Comparison of ENCODE assay signal across 30 cellular contexts in the genomic region with DNA sequence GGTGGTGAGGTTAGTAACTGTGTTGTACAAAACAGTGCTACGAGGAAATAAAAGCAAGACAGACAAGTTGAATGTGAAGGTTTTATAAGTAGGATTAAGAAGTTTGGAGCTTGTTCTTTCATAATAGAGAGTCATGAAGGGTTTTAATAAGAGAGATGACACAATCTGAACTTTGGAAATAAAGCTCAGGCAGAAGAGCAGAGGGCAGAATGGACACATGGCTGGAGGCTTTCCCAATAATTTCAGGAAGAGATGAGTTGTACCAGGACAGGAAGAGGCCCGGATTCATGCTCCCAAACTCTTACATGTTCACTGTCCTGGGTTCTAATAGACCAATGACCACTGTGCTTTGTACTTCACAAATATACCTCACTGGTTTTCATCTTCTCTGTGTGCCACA.
"Had no signal": no experiment of that assay in that cellular context is flagged by ENCODE, and none has a peak within 500 bp of the region (broad histone marks: within the 10 kb centered on the region; RNA-seq: fewer than 3 reads in every experiment).

No MANE protein-coding gene starts in this region.

- H3K9me3 Mint-ChIP-seq: activated naive CD4-positive, alpha-beta T cell treated with anti-CD3 and anti-CD28 coated beads, Interleukin-2, amount 50 U/mL, for 24 hours; activated T-cell treated with anti-CD3 and anti-CD28 coated beads, Interleukin-2, amount 50 U/mL, for 24 hours; activated T-helper 1 cell treated with anti-CD3 and anti-CD28 coated beads, Interleukin-12 subunit alpha, Interleukin-12 subunit beta, Interleukin-2, Interleukin-4 antibody, amounts not matched to agents 30 ng/mL and 10 ng/mL and 1 ng/mL, durations not matched to agents 14 hours and 24 hours and 36 hours; brain; IgD-negative memory B cell had no signal

- H3K27ac ChIP-seq: WERI-Rb-1 had no signal

- H3K36me3 Mint-ChIP-seq: brain had no signal

- H3K27ac Mint-ChIP-seq: activated CD8-positive, alpha-beta memory T cell treated with anti-CD3 and anti-CD28 coated beads, Interleukin-2, amount 10 ng/mL, durations not matched to agents 7 days and 5 days; activated CD8-positive, alpha-beta T cell treated with anti-CD3 and anti-CD28 coated beads, Interleukin-2, amount 10 ng/mL, durations not matched to agents 7 days and 5 days; activated naive CD4-positive, alpha-beta T cell treated with anti-CD3 and anti-CD28 coated beads, Interleukin-2, amount 50 U/mL, for 24 hours; activated T-cell treated with anti-CD3 and anti-CD28 coated beads, Interleukin-2, amount 50 U/mL, for 24 hours; activated T-helper 1 cell treated with anti-CD3 and anti-CD28 coated beads, Interleukin-12 subunit alpha, Interleukin-12 subunit beta, Interleukin-2, Interleukin-4 antibody, amounts not matched to agents 30 ng/mL and 10 ng/mL and 1 ng/mL, durations not matched to agents 14 hours and 24 hours and 36 hours; brain had no signal

- ATAC-seq: activated CD4-positive, CD25-positive, alpha-beta regulatory T cell treated with anti-CD3 and anti-CD28 coated beads, Interleukin-2, amount 50 U/mL, for 24 hours; activated CD8-positive, alpha-beta memory T cell treated with anti-CD3 and anti-CD28 coated beads, Interleukin-2, amount 10 ng/mL, durations not matched to agents 7 days and 5 days; activated CD8-positive, alpha-beta T cell treated with anti-CD3 and anti-CD28 coated beads, Interleukin-2, amount 10 ng/mL, durations not matched to agents 7 days and 5 days; Panc1; Right ventricle myocardium inferior had no signal

- H3K4me1 Mint-ChIP-seq: activated CD8-positive, alpha-beta memory T cell treated with anti-CD3 and anti-CD28 coated beads, Interleukin-2, amount 10 ng/mL, durations not matched to agents 7 days and 5 days; activated naive CD4-positive, alpha-beta T cell treated with anti-CD3 and anti-CD28 coated beads, Interleukin-2, amount 50 U/mL, for 24 hours; brain; IgD-negative memory B cell had no signal

- H3K4me3 Mint-ChIP-seq: activated CD8-positive, alpha-beta memory T cell treated with anti-CD3 and anti-CD28 coated beads, Interleukin-2, amount 10 ng/mL, durations not matched to agents 7 days and 5 days; activated CD8-positive, alpha-beta T cell treated with anti-CD3 and anti-CD28 coated beads, Interleukin-2, amount 10 ng/mL, durations not matched to agents 7 days and 5 days; activated naive CD4-positive, alpha-beta T cell treated with anti-CD3 and anti-CD28 coated beads, Interleukin-2, amount 50 U/mL, for 24 hours; activated T-cell treated with anti-CD3 and anti-CD28 coated beads, Interleukin-2, amount 50 U/mL, for 24 hours; activated T-helper 1 cell treated with anti-CD3 and anti-CD28 coated beads, Interleukin-12 subunit alpha, Interleukin-12 subunit beta, Interleukin-2, Interleukin-4 antibody, amounts not matched to agents 30 ng/mL and 10 ng/mL and 1 ng/mL, durations not matched to agents 14 hours and 24 hours and 36 hours; brain; IgD-negative memory B cell had no signal

- H3K36me3 ChIP-seq: WERI-Rb-1 had no signal

- H3K9me3 ChIP-seq: SK-N-SH had no signal

- H3K27me3 Mint-ChIP-seq: activated CD8-positive, alpha-beta memory T cell treated with anti-CD3 and anti-CD28 coated beads, Interleukin-2, amount 10 ng/mL, durations not matched to agents 7 days and 5 days; activated naive CD4-positive, alpha-beta T cell treated with anti-CD3 and anti-CD28 coated beads, Interleukin-2, amount 50 U/mL, for 24 hours; activated T-cell treated with anti-CD3 and anti-CD28 coated beads, Interleukin-2, amount 50 U/mL, for 24 hours; brain; IgD-negative memory B cell had no signal

- H3K9ac ChIP-seq: SK-N-SH had no signal

- DNase-seq: activated CD4-positive, alpha-beta T cell treated with anti-CD3 and anti-CD28 coated beads for 48 hours; activated CD4-positive, alpha-beta T cell treated with anti-CD3 and anti-CD28 coated beads, Interleukin-2, amount 50 U/mL, for 4 hours; activated CD8-positive, alpha-beta memory T cell treated with anti-CD3 and anti-CD28 coated beads, Interleukin-2, amount 10 ng/mL, durations not matched to agents 7 days and 5 days; activated CD8-positive, alpha-beta T cell treated with anti-CD3 and anti-CD28 coated beads, Interleukin-2, amount 10 ng/mL, durations not matched to agents 7 days and 5 days; activated effector memory CD4-positive, alpha-beta T cell treated with Interleukin-2 at 50 U/mL for 16 hours; activated naive CD4-positive, alpha-beta T cell; activated T-cell treated with anti-CD3 and anti-CD28 coated beads, Interleukin-2, amount 50 U/mL, for 24 hours; amygdala; KG1; MV-4-11; NCI-H1092 treated with DMSO at 0.1 percent for 48 hours; NCI-H1417 treated with DMSO at 0.1 percent for 48 hours; NCI-H1694 treated with DMSO at 0.1 percent for 48 hours; NCI-H2029 treated with DMSO at 0.1 percent for 48 hours; NCI-H345; NCI-H510A; NCI-H526 treated with DMSO at 0.1 percent for 48 hours; NCI-H82; OCI-M1; RPMI8226; SK-N-SH; T-helper 1 cell; WERI-Rb-1 had no signal
